8 cellular contexts compared by ENCODE assay signal in the genomic region with DNA sequence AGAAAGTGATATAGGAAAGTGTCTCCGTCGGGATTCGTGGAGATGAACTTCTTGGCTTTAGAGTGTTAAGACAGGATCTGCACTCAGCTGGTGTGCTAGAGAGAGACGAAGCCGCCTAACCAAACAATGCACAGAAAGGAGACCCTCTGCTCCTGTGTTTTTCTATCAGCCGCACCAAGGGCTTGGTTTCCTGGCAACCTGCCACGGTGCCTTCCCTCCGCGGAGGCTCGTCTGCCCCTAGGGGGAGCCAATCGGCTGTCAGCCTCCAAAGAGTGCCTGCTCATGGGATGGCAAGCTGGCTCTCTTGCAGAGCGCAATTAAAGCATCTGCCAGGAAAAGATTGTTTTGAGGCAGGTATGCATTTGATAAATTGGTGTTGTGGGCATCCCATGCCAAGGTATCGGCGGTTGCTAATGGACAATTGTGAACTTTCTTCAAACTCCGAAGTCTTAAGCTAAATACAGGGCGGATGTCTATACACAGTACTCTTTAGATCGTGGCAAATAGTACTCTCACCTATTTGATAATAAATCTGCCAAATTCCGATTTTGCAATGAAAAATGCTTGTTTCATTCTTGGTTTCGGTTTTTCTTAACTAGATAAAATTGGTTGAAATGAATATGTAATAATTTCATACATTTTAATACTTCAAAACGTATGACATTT.
DNase-seq lines count a peak whose midpoint lies in the region; ATAC-seq and TF ChIP-seq lines count a peak whose summit lies in the region.

No MANE protein-coding gene starts in this region.

- no peaks in the 10 kb centered on the region for H3K36me3 Mint-ChIP-seq in type B pancreatic cell

- no peak overlapping the region for H3K4me3 ChIP-seq in epithelial cell of esophagus (ENCODE audit: low read length)

- in situ Hi-C loops in SK-MEL-5 (cut with HindIII; ENCODE audit: low pct_unique_long_range_greater_than_20kb, low sequenced_read_pairs): no loop called here

- H3K4me1 Mint-ChIP-seq in type B pancreatic cell (ENCODE audit: unreplicated experiment): peaks cover 38% of the 10 kb centered on the region

- TF ChIP-seq CTCF in epithelial cell of esophagus (IDR thresholded peaks at IDR 0.05; ENCODE audit: insufficient read depth, low read depth, low read length, missing control alignments) (peak; percentile 67), type B pancreatic cell (conservative IDR thresholded peaks at IDR 0.05) (peak; percentile 82)

- peak overlapping the region; percentile 58 for H3K4me3 Mint-ChIP-seq in type B pancreatic cell

- peak; percentile 75 for ATAC-seq in GM19468 (IDR thresholded peaks at IDR 0.05; ENCODE audit: extremely low read depth, unreplicated experiment)
- ATAC-seq in HG02938 (IDR thresholded peaks at IDR 0.05; ENCODE audit: unreplicated experiment): no peak

- peaks cover 7% of the 10 kb centered on the region for H3K9me3 Mint-ChIP-seq in type B pancreatic cell

- DNase-seq in EL (peak; percentile 57), HUDEP-2 (lab: John Stamatoyannopoulos, UW; ENCODE audit: unreplicated experiment in 76 of 76) (peak in 72 of 76 experiments; percentile 14 to 91 (median 65)), SK-MEL-5 (ENCODE audit: low read depth, low spot score) (peak; percentile 87), epithelial cell of esophagus (ENCODE audit: low read depth) (peak; percentile 66), middle frontal gyrus (ENCODE audit: extremely low spot score, low spot score) (peak; percentile 50), type B pancreatic cell (ENCODE audit: extremely low spot score, unreplicated experiment) (peak; percentile 87)

- peak overlapping the region; percentile 44 for H3K27ac Mint-ChIP-seq in type B pancreatic cell

- H3K27me3 Mint-ChIP-seq in type B pancreatic cell: no peaks in the 10 kb centered on the region
